In the genomic region with DNA sequence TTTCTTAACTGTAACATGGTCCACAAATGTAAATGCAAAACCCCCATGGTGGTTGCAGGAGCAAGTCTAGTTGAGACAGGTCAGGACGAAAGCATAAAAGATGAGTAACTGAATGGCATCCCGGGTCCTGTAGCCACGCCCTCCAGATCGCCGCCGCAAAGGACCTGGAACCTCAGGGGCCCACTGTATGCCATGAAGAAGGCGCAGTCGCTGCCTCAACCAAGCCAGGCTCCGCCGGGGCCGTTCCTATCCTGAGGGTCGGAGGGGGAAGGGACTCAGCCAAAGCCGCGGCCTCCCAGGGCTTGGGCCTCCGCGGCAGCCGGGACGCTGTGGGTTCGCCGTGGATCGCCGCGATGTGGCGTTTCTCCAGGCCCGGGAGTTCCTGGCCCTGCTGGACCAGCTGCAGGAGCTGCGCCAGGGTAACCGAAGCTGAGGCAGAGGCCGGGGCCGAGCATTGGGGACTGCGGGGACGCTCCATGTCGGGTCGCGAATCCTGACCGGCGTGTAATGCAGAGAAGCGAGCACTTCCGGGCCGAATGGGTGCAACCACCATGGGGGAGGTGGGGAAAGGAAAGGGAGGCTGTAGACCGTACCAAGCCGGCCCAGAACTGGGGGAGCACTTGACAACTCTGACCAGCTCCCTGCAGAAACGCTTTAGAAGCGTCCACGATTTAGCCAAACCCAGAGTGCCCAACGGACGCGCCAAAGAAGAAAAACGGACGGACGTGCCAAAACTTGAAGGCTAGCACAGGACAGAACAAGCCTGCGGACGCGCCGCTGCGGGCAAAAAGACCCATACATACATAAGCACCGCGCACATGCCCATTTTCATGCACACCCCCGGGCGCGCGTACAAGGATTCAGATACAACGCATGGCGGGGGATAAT, we compare ENCODE assay signal across 8 cellular contexts. TPM values are rescaled to one million over a fixed set of nuclear protein-coding genes. Genes with fewer than 3 reads are reported as not detected.
DNase-seq lines count a peak whose midpoint lies in the region; ATAC-seq and TF ChIP-seq lines count a peak whose summit lies in the region.

No MANE protein-coding gene starts in this region.

- peak; percentile 12 to 55 for TF ChIP-seq POLR2A in tibial nerve (IDR thresholded peaks at IDR 0.05)

- H3K4me3 ChIP-seq in adipocyte (ENCODE audit: low read length) (peak overlapping the region; percentile 90), trophoblast cell (ENCODE audit: low read depth, low read length) (peak overlapping the region; percentile 99), tibial nerve (peak overlapping the region; percentile 58 to 85 (median 72))

- no peak overlapping the region for H3K23ac ChIP-seq in trophoblast cell (ENCODE audit: low read length)

- H3K79me2 ChIP-seq in trophoblast cell (ENCODE audit: control insufficient read depth, insufficient read depth, low read length, poor library complexity): peaks cover 3% of the 10 kb centered on the region

- H2AK5ac ChIP-seq in trophoblast cell (ENCODE audit: low read length): peak overlapping the region; percentile 45

- POLR2A ChIA-PET in GM10248 (lab: Yijun Ruan, JAX): interaction anchor here (1.0 kb wide), 1 partner anchor 8 kb away, joined by 3 read pairs; no protein-coding TSS in a partner anchor

- DNase-seq in GM10248 (ENCODE audit: extremely low spot score): peak; percentile 94
- DNase-seq in NCI-H1105 (lab: John Stamatoyannopoulos, UW): peak; percentile 96
- DNase-seq in SW 1271 (lab: John Stamatoyannopoulos, UW): peak; percentile 91 to 92
- DNase-seq in adipocyte (ENCODE audit: low read depth): peak; percentile 98
- DNase-seq in cardiac septum (ENCODE audit: low spot score): peak; percentile 98
- peak; percentile 80 to 88 for DNase-seq in trophoblast cell
- peak; percentile 77 to 90 for DNase-seq in tibial nerve (ENCODE audit: low spot score in 2 of 2)

- CTCF ChIA-PET in GM10248 (lab: Yijun Ruan, JAX): interaction anchor here (1.0 to 2.6 kb wide), 7 partner anchors 9 to 343 kb away, joined by 3 to 14 read pairs (median 4); no protein-coding TSS in a partner anchor

- peak overlapping the region; percentile 89 for H2AFZ ChIP-seq in trophoblast cell (ENCODE audit: insufficient read depth, low read length, poor library complexity)

- H3K14ac ChIP-seq in trophoblast cell (ENCODE audit: low read length): peak overlapping the region; percentile 97

- H3K27me3 ChIP-seq in adipocyte (replicated peaks; ENCODE audit: control insufficient read depth, insufficient read depth, low read length) (no peaks in the 10 kb centered on the region), trophoblast cell (ENCODE audit: insufficient read depth, low read length) (no peaks in the 10 kb centered on the region), tibial nerve (no peaks in the 10 kb centered on the region)

- peak overlapping the region; percentile 86 for H2BK5ac ChIP-seq in trophoblast cell (ENCODE audit: low read depth, low read length, poor library complexity)

- intact Hi-C loops in cardiac septum (cut with DNase I): loop anchor here (1.0 to 5.0 kb wide), 2 partner anchors 11 to 143 kb away; partner anchors contain the start of genes RPL7L1 and TBCC

- peak overlapping the region; percentile 92 for H2BK120ac ChIP-seq in trophoblast cell (ENCODE audit: insufficient read depth, low read length, poor library complexity)

- no CpG with 5 or more reads among the region's 63 CpGs for WGBS in trophoblast cell (ENCODE audit: extremely low coverage, insufficient coverage, insufficient read length)
- 0% methylated on average over 45 to 63 of the region's 63 CpGs for WGBS in tibial nerve, 2 donors

- H4K8ac ChIP-seq in trophoblast cell (ENCODE audit: low read depth, low read length): peak overlapping the region; percentile 97

- peak; percentile 54 to 88 for TF ChIP-seq EP300 in tibial nerve (IDR thresholded peaks at IDR 0.05)

- peak overlapping the region; percentile 88 for H3K4ac ChIP-seq in trophoblast cell (ENCODE audit: low read depth, low read length)

- peaks cover 9% of the 10 kb centered on the region for H3K4me1 ChIP-seq in adipocyte (ENCODE audit: control insufficient read depth, insufficient read depth, low read length)
- H3K4me1 ChIP-seq in trophoblast cell (ENCODE audit: control insufficient read depth in 1 of 2, insufficient read depth in 2 of 2, low read length in 2 of 2): peaks cover 0 to 2% of the 10 kb centered on the region in 2 experiments
- peaks cover 0 to 16% (median 6%) of the 10 kb centered on the region in 4 donors for H3K4me1 ChIP-seq in tibial nerve

- H3K27ac ChIP-seq in trophoblast cell (ENCODE audit: low read depth, low read length) (peak overlapping the region; percentile 99), tibial nerve (peak overlapping the region; percentile 6 to 92 (median 84))

- peak overlapping the region; percentile 84 for H3K4me2 ChIP-seq in trophoblast cell (ENCODE audit: low read length)

- H4K12ac ChIP-seq in trophoblast cell (ENCODE audit: low read depth, low read length): peak overlapping the region; percentile 89

- no peak for TF ChIP-seq CTCF in GM10248 (IDR thresholded peaks at IDR 0.05; ENCODE audit: control extremely low read depth, extremely low read depth, low read depth, missing control alignments)
- TF ChIP-seq CTCF in tibial nerve (IDR thresholded peaks at IDR 0.05): peak in 1 of 5 experiments; percentile 27

- H3K9ac ChIP-seq in adipocyte (ENCODE audit: low read length) (peak overlapping the region; percentile 97), trophoblast cell (ENCODE audit: low read length) (peak overlapping the region; percentile 99)

- peak overlapping the region; percentile 19 for H2BK12ac ChIP-seq in trophoblast cell (ENCODE audit: low read length)

- H3K79me1 ChIP-seq in trophoblast cell (ENCODE audit: low read length): peaks cover 6% of the 10 kb centered on the region

- H3K18ac ChIP-seq in trophoblast cell (ENCODE audit: low read length): peak overlapping the region; percentile 94

- H3K9me3 ChIP-seq in adipocyte (ENCODE audit: control insufficient read depth, low read length) (no peaks in the 10 kb centered on the region), trophoblast cell (ENCODE audit: insufficient read depth, low read depth, low read length) (no peaks in the 10 kb centered on the region), tibial nerve (no peaks in the 10 kb centered on the region)

- peak overlapping the region; percentile 92 for H4K91ac ChIP-seq in trophoblast cell (ENCODE audit: low read depth, low read length)

- peak; percentile 85 for ATAC-seq in HG02610 (IDR thresholded peaks at IDR 0.05; ENCODE audit: unreplicated experiment)

- H3K36me3 ChIP-seq in adipocyte (ENCODE audit: control insufficient read depth, insufficient read depth, low read length, severe bottlenecking): peaks cover 20% of the 10 kb centered on the region
- peaks cover 8 to 13% of the 10 kb centered on the region in 2 experiments for H3K36me3 ChIP-seq in trophoblast cell (ENCODE audit: control insufficient read depth in 1 of 2, insufficient read depth in 2 of 2, low read length in 2 of 2)
- H3K36me3 ChIP-seq in tibial nerve: peaks cover 0 to 30% (median 2%) of the 10 kb centered on the region in 3 donors

RNA-seq across cellular contexts. Expression of gene RPL7L1, which starts 11.1 kb away (rescaled TPM):
- total RNA-seq in cardiac septum (46.9 TPM), tibial nerve (10 to 100 TPM; 59.0 to 89.2 (median 83.7) TPM)
- 49.4 and 50.1 TPM in 2 replicates for polyA plus RNA-seq in trophoblast cell (2013)

RNA-seq across cellular contexts. Expression of gene PTCRA, which starts 25.3 kb away (rescaled TPM):
- total RNA-seq in cardiac septum (not detected), tibial nerve (not detected)
- not detected in 2 replicates for polyA plus RNA-seq in trophoblast cell (2013)

RNA-seq across cellular contexts. Expression of gene CNPY3, which starts 38.7 kb away (rescaled TPM):
- total RNA-seq in cardiac septum (19.8 TPM), tibial nerve (10 to 100 TPM; 42.6 to 50.3 (median 47.1) TPM)
- polyA plus RNA-seq in trophoblast cell (2013): 31.1 and 31.3 TPM in 2 replicates

Comparison
In these comparisons a context has a peak if more than half of its experiments do, and no peak if none do; other contexts are left out.
1. Peak in every context shown above with its lines: DNase-seq, ATAC-seq, H3K4me3 ChIP-seq and H3K27ac ChIP-seq.